In the genomic region with DNA sequence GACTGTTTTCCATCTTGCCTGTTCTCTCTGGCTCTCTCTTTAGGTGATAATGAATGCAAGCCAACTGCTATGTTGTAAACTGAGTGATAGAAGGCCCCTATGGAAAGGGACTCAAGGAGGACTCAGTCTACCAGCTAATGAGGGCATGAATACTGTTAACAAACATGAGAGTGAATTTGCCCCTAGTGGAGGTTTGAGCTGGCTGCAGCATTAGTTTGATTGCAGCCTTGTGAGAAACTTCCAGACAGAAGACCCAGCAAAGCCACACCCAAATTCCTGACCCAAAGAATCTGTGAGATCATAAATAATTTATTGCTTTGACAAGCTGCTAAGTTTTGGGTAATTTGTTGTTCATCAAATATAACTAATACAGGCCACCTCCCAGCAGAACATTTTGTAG, we compare ENCODE assay signal across 11 cellular contexts. TPM values are rescaled to one million over a fixed set of nuclear protein-coding genes. Genes with fewer than 3 reads are reported as not detected.
DNase-seq lines count a peak whose midpoint lies in the region; ATAC-seq and TF ChIP-seq lines count a peak whose summit lies in the region.
"Had no signal": no experiment of that assay in that cellular context is flagged by ENCODE, and none has a peak within 500 bp of the region (broad histone marks: within the 10 kb centered on the region; RNA-seq: fewer than 3 reads in every experiment).

No MANE protein-coding gene starts in this region.

- BruUV-seq in Caco-2 (replicated peaks; lab: Mats Ljungman, UMichigan): no TSS peak

- no peaks in the 10 kb centered on the region for H3K27me3 Mint-ChIP-seq in Caco-2 (ENCODE audit: insufficient read depth, unreplicated experiment)
- peaks cover 2% of the 10 kb centered on the region for H3K27me3 Mint-ChIP-seq in brain

- H3K4me1 ChIP-seq in Caco-2 (peaks cover 37% of the 10 kb centered on the region), adrenal gland (replicated peaks in 1 of 2) (peaks cover 0 to 9% of the 10 kb centered on the region in 2 donors)

- POLR2A ChIA-PET in Caco-2 (lab: Charles Lee): no interaction called here

- ATAC-seq in HG03139 (IDR thresholded peaks at IDR 0.05; ENCODE audit: unreplicated experiment): no peak

- intact Hi-C loops in Caco-2 (cut with micrococcal nuclease; ENCODE audit: unreplicated experiment): loop anchor here (2.0 kb wide), 1 partner anchor 47 kb away; no protein-coding TSS in a partner anchor
- intact Hi-C loops in adrenal gland (cut with DNase I): no loop called here

- H3K9me3 ChIP-seq in Caco-2 (no peaks in the 10 kb centered on the region), adrenal gland (replicated peaks in 1 of 3) (no peaks in the 10 kb centered on the region)

- H3K9me3 Mint-ChIP-seq in Caco-2 (ENCODE audit: unreplicated experiment): no peaks in the 10 kb centered on the region
- H3K9me3 Mint-ChIP-seq in brain: no peaks in the 10 kb centered on the region

- no peak overlapping the region for H3K4me3 Mint-ChIP-seq in Caco-2 (ENCODE audit: unreplicated experiment)
- H3K4me3 Mint-ChIP-seq in brain: no peak overlapping the region

- peak; percentile 50 to 56 for TF ChIP-seq CTCF in Caco-2 (IDR thresholded peaks at IDR 0.05; ENCODE audit: insufficient read depth in 1 of 2, low read depth in 1 of 2, low read length in 1 of 2, severe bottlenecking in 1 of 2, unreplicated experiment in 1 of 2)
- TF ChIP-seq CTCF in HL-60 (IDR thresholded peaks at IDR 0.05; ENCODE audit: insufficient read depth, low read length): peak; percentile 31
- TF ChIP-seq CTCF in brain (conservative IDR thresholded peaks at IDR 0.05): peak; percentile 8 to 36
- TF ChIP-seq CTCF in adrenal gland (IDR thresholded peaks at IDR 0.05): peak in 1 of 6 experiments; percentile 23

- no peak overlapping the region for H3K4me3 ChIP-seq in Caco-2 (ENCODE audit: low read depth, low read length)
- H3K4me3 ChIP-seq in HL-60 (replicated peaks; ENCODE audit: insufficient read depth, low read length): no peak overlapping the region
- no peak overlapping the region for H3K4me3 ChIP-seq in adrenal gland
- H3K4me3 ChIP-seq: coronary artery had no signal

- no peak overlapping the region for H3K27ac ChIP-seq in HL-60 (replicated peaks)
- no peak overlapping the region for H3K27ac ChIP-seq in adrenal gland
- H3K27ac ChIP-seq: coronary artery had no signal

- CTCF ChIA-PET in Caco-2 (lab: Charles Lee): interaction anchor here (0.6 to 1.0 kb wide), 4 partner anchors 9 to 39 kb away, joined by 3 to 6 read pairs (median 4); no protein-coding TSS in a partner anchor

- H3K4me1 Mint-ChIP-seq in Caco-2 (ENCODE audit: low read depth, unreplicated experiment) (peaks cover 23% of the 10 kb centered on the region), brain (peaks cover 24% of the 10 kb centered on the region)

- H3K27ac Mint-ChIP-seq in Caco-2 (ENCODE audit: unreplicated experiment) (no peak overlapping the region), brain (peak overlapping the region in 2 of 5 experiments; percentile 26 to 77)

- no peaks in the 10 kb centered on the region for H3K36me3 Mint-ChIP-seq in Caco-2 (ENCODE audit: insufficient read depth, unreplicated experiment)
- no peaks in the 10 kb centered on the region for H3K36me3 Mint-ChIP-seq in brain

- H3K27me3 ChIP-seq in Caco-2 (replicated peaks; ENCODE audit: control insufficient read depth, insufficient read depth, low read length) (no peaks in the 10 kb centered on the region), HL-60 (ENCODE audit: insufficient read depth, poor library complexity, severe bottlenecking) (no peaks in the 10 kb centered on the region), adrenal gland (no peaks in the 10 kb centered on the region)

- TF ChIP-seq POLR2A in adrenal gland (IDR thresholded peaks at IDR 0.05): no peak

- peak; percentile 46 to 54 for DNase-seq in Caco-2
- DNase-seq in HL-60 (ENCODE audit: low read depth in 1 of 2, low spot score in 1 of 2): no peak
- peak; percentile 67 for DNase-seq in myocyte (ENCODE audit: low read depth)
- DNase-seq in NCI-H1436 treated with DMSO at 0.1 percent for 48 hours (lab: John Stamatoyannopoulos, UW): no peak
- no peak for DNase-seq in dermis blood vessel endothelial cell
- no peak for DNase-seq in adrenal gland
- DNase-seq: kidney, NCI-H1930 had no signal

- no peaks in the 10 kb centered on the region for H3K36me3 ChIP-seq in Caco-2 (ENCODE audit: control insufficient read depth, insufficient read depth, low read length)
- H3K36me3 ChIP-seq in adrenal gland (replicated peaks in 1 of 2): no peaks in the 10 kb centered on the region

RNA-seq across cellular contexts. Expression of a gene that starts 50.0 kb away (rescaled TPM):
- total RNA-seq in Caco-2 (2022): 101 and 105 TPM in 2 replicates
- polyA plus RNA-seq in brain (ENCODE audit: insufficient read depth, low read depth, low replicate concordance): 6.2 TPM
- 0.26 and 0.29 TPM in 2 replicates for total RNA-seq in myocyte
- polyA plus RNA-seq in myocyte (2012): not detected
- 18.0 and 19.6 TPM in 2 replicates for total RNA-seq in dermis blood vessel endothelial cell
- total RNA-seq in adrenal gland: 10 to 100 TPM; 17.6 to 56.6 (median 38.7) TPM
- polyA plus RNA-seq in adrenal gland: 10 to 100 TPM in 2 of 3 donors, 1 to 10 TPM in 1; 7.7 to 14.2 (median 12.4) TPM

Comparison
In these comparisons a context has a peak if more than half of its experiments do, and no peak if none do; other contexts are left out.
1. DNase-seq: peak in Caco-2 (2 of 2) and myocyte (single experiment); none in HL-60 (0 of 2), NCI-H1436 treated with DMSO at 0.1 percent for 48 hours (single experiment), dermis blood vessel endothelial cell (single experiment) and adrenal gland (0 of 7).
2. RNA of a gene that starts 50.0 kb away (total RNA-seq): 101 to 105 TPM in Caco-2, 17.6 to 56.6 TPM in adrenal gland and 18.0 to 19.6 TPM in dermis blood vessel endothelial cell; 0.26 to 0.29 TPM in myocyte; every median in the first group is over 10 times any median in the second.